ENCODE assay signal across 17 cellular contexts in genomic region chr11:3639841-3640240, GRCh38. TPM values are rescaled to one million over a fixed set of nuclear protein-coding genes. Genes with fewer than 3 reads are reported as not detected.
DNase-seq lines count a peak whose midpoint lies in the region; ATAC-seq and TF ChIP-seq lines count a peak whose summit lies in the region.
"Had no signal": no experiment of that assay in that cellular context is flagged by ENCODE, and none has a peak within 500 bp of the region (broad histone marks: within the 10 kb centered on the region; RNA-seq: fewer than 3 reads in every experiment).

No MANE protein-coding gene starts in this region.

- H3K4me1 Mint-ChIP-seq in CD4-positive, alpha-beta T cell (ENCODE audit: low read depth), result peaks cover 5% of the 10 kb centered on the region
- peaks cover 62% of the 10 kb centered on the region for H3K4me1 Mint-ChIP-seq in nephron progenitor cell

- peak overlapping the region; percentile 42 for H3K4me3 Mint-ChIP-seq in CD4-positive, alpha-beta T cell
- peak overlapping the region; percentile 28 for H3K4me3 Mint-ChIP-seq in nephron progenitor cell
- H3K4me3 Mint-ChIP-seq: CD8-positive, alpha-beta T cell; GM23338 had no signal

- ATAC-seq in Right ventricle myocardium inferior, result no peak
- ATAC-seq in CD4-positive, alpha-beta T cell (ENCODE audit: poor library complexity), result no peak
- ATAC-seq: CD8-positive, alpha-beta T cell; GM23338; HCT116 had no signal

- no peaks in the 10 kb centered on the region for H3K36me3 ChIP-seq in left ventricle myocardium inferior
- H3K36me3 ChIP-seq: BE2C had no signal

- H3K4me3 ChIP-seq in left ventricle myocardium inferior, result no peak overlapping the region
- H3K4me3 ChIP-seq: GM23338 had no signal

- DNase-seq in Right ventricle myocardium inferior (ENCODE audit: missing footprints) (peak; percentile 66), left ventricle myocardium inferior (no peak), nephron progenitor cell (no peak), dermis blood vessel endothelial cell (no peak)
- DNase-seq in CD4-positive, alpha-beta T cell, result no peak
- DNase-seq in activated CD4-positive, CD25-positive, alpha-beta regulatory T cell (lab: John Stamatoyannopoulos, UW), result no peak
- DNase-seq: BE2C; C1 segment of cervical spinal cord; Caco-2; CD8-positive, alpha-beta T cell; DMS153; DND-41; H9 had no signal

- CTCF ChIA-PET in CD4-positive, alpha-beta T cell (lab: Charles Lee), result no interaction called here

- no peaks in the 10 kb centered on the region for H3K9me3 ChIP-seq in left ventricle myocardium inferior (replicated peaks)
- H3K9me3 ChIP-seq in CD4-positive, alpha-beta T cell (ENCODE audit: control insufficient read depth, low read length), result no peaks in the 10 kb centered on the region
- H3K9me3 ChIP-seq: BE2C, Caco-2 had no signal

- no peaks in the 10 kb centered on the region for H3K36me3 Mint-ChIP-seq in CD4-positive, alpha-beta T cell (ENCODE audit: low read depth)
- peaks cover 18% of the 10 kb centered on the region for H3K36me3 Mint-ChIP-seq in nephron progenitor cell (ENCODE audit: low read depth)
- H3K36me3 Mint-ChIP-seq: CD8-positive, alpha-beta T cell had no signal

- H3K27me3 Mint-ChIP-seq in CD4-positive, alpha-beta T cell, result peaks cover 28% of the 10 kb centered on the region
- H3K27me3 Mint-ChIP-seq in nephron progenitor cell (ENCODE audit: low read depth, poor library complexity), result peaks cover 2% of the 10 kb centered on the region

- no peaks in the 10 kb centered on the region for H3K27me3 ChIP-seq in left ventricle myocardium inferior (ENCODE audit: low read depth)
- H3K27me3 ChIP-seq in CD4-positive, alpha-beta T cell (ENCODE audit: control insufficient read depth, insufficient read depth, low read length), result peaks cover 9% of the 10 kb centered on the region
- H3K27me3 ChIP-seq: BE2C had no signal

- intact Hi-C loops in Right ventricle myocardium inferior (cut with DNase I), result loop anchor here (5.0 kb wide), 1 partner anchor 42 kb away; no protein-coding TSS in a partner anchor
- intact Hi-C loops in left ventricle myocardium inferior (cut with micrococcal nuclease), result no loop called here
- intact Hi-C loops in CD4-positive, alpha-beta T cell (cut with DNase I, micrococcal nuclease), result no loop called here

- POLR2A ChIA-PET in CD4-positive, alpha-beta T cell (lab: Charles Lee), result no interaction called here

- no peak overlapping the region for H3K27ac Mint-ChIP-seq in CD4-positive, alpha-beta T cell
- no peak overlapping the region for H3K27ac Mint-ChIP-seq in nephron progenitor cell
- H3K27ac Mint-ChIP-seq: CD8-positive, alpha-beta T cell; GM23338; H9 had no signal

- TF ChIP-seq CTCF in left ventricle myocardium inferior (IDR thresholded peaks at IDR 0.05; ENCODE audit: borderline replicate concordance), result no peak
- TF ChIP-seq CTCF in CD4-positive, alpha-beta T cell (IDR thresholded peaks at IDR 0.05), result no peak
- TF ChIP-seq CTCF in nephron progenitor cell (IDR thresholded peaks at IDR 0.05), result no peak

- H3K9me3 Mint-ChIP-seq in CD4-positive, alpha-beta T cell, result no peaks in the 10 kb centered on the region
- peaks cover 16% of the 10 kb centered on the region for H3K9me3 Mint-ChIP-seq in nephron progenitor cell
- H3K9me3 Mint-ChIP-seq: CD8-positive, alpha-beta T cell had no signal

- H3K4me1 ChIP-seq in left ventricle myocardium inferior, result peaks cover 29% of the 10 kb centered on the region
- H3K4me1 ChIP-seq: BE2C had no signal

- H3K27ac ChIP-seq in left ventricle myocardium inferior (replicated peaks), result no peak overlapping the region
- no peak overlapping the region for H3K27ac ChIP-seq in CD4-positive, alpha-beta T cell (ENCODE audit: low read depth, low read length)
- H3K27ac ChIP-seq: 22Rv1 had no signal

RNA-seq across cellular contexts. Expression of gene ART5, which starts 2.0 kb away (rescaled TPM):
- total RNA-seq in Right ventricle myocardium inferior, result 2.5 TPM
- 1.4 TPM for total RNA-seq in left ventricle myocardium inferior
- total RNA-seq in CD4-positive, alpha-beta T cell, result not detected
- total RNA-seq in dermis blood vessel endothelial cell, result not detected in 2 replicates
- total RNA-seq: CD8-positive, alpha-beta T cell had no signal

RNA-seq across cellular contexts. Expression of gene ART1, which starts 5.1 kb away (rescaled TPM):
- total RNA-seq in Right ventricle myocardium inferior (1.7 TPM), left ventricle myocardium inferior (0.58 TPM), dermis blood vessel endothelial cell (not detected in 2 replicates)
- total RNA-seq in CD4-positive, alpha-beta T cell, result not detected
- total RNA-seq: Caco-2; CD8-positive, alpha-beta T cell; GM23338; H4; H9 had no signal

RNA-seq across cellular contexts. Expression of gene CHRNA10, which starts 31.3 kb away (rescaled TPM):
- total RNA-seq in Right ventricle myocardium inferior, result 1.2 TPM
- 1.0 TPM for total RNA-seq in left ventricle myocardium inferior
- total RNA-seq in CD4-positive, alpha-beta T cell, result under 1 TPM; 0.33 to 0.39 TPM
- 0.85 and 0.93 TPM in 2 replicates for total RNA-seq in dermis blood vessel endothelial cell
